ENCODE assay signal across 8 cellular contexts in the genomic region with DNA sequence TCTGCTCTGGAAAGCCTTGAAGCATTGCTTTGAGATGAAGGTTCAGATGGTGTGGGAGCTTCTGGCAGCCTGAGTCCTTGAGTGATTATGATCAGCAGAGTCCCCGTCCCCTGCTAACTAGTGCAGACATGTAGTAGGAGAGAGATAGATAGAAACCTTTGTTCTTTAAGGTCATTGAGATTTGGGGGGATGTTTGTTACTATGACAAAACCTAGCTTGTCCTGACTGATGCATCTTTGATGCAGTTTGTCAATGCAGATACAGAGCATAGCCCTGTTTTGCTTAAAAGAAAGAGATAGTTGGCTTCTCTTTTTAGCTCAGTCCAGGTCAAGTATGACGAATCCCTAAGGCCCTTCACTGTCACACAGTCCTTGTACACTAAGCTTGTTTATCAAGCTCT.
"Had no signal": no experiment of that assay in that cellular context is flagged by ENCODE, and none has a peak within 500 bp of the region (broad histone marks: within the 10 kb centered on the region; RNA-seq: fewer than 3 reads in every experiment).

No MANE protein-coding gene starts in this region.

- DNase-seq: GDM1, GF-D8 had no signal

- FAIRE-seq: G401.6, GM12878, GM12891, GM12892, GM18507, GM19239 had no signal

- H3K4me3 ChIP-seq: GM12878 had no signal

- ATAC-seq: GM12878 had no signal
